13 cellular contexts compared by ENCODE assay signal in genomic region chr21:39189857-39190604, GRCh38. TPM values are rescaled to one million over a fixed set of nuclear protein-coding genes. Genes with fewer than 3 reads are reported as not detected.
DNase-seq lines count a peak whose midpoint lies in the region; ATAC-seq, FAIRE-seq and TF ChIP-seq lines count a peak whose summit lies in the region.
"Had no signal": no experiment of that assay in that cellular context is flagged by ENCODE, and none has a peak within 500 bp of the region (broad histone marks: within the 10 kb centered on the region; RNA-seq: fewer than 3 reads in every experiment).

No MANE protein-coding gene starts in this region.

- H3K36me3 ChIP-seq in GM12878 (ENCODE audit: control insufficient read depth in 2 of 2, insufficient read depth in 2 of 2, low read length in 1 of 2) = no peaks in the 10 kb centered on the region
- H3K36me3 ChIP-seq in mesenchymal stem cell (ENCODE audit: control insufficient read depth in 1 of 2, insufficient read depth in 2 of 2, low read depth in 1 of 2, low read length in 2 of 2) = peaks cover 0 to 45% of the 10 kb centered on the region in 2 experiments
- peaks cover 8% of the 10 kb centered on the region for H3K36me3 ChIP-seq in neural progenitor cell
- H3K36me3 ChIP-seq: right atrium auricular region had no signal

- H3K27ac Mint-ChIP-seq in neural progenitor cell = no peak overlapping the region
- H3K27ac Mint-ChIP-seq in WTC11 = no peak overlapping the region

- H3K14ac ChIP-seq in mesenchymal stem cell (ENCODE audit: low read length in 2 of 2) = no peak overlapping the region

- H3F3A ChIP-seq in neural progenitor cell (ENCODE audit: low read depth) = peaks cover 25% of the 10 kb centered on the region

- H3K36me3 Mint-ChIP-seq in neural progenitor cell (peaks cover 4% of the 10 kb centered on the region), WTC11 (no peaks in the 10 kb centered on the region; the same call in 1 of the 2 replicates)

- BruUV-seq in GM12878 (replicated peaks; lab: Mats Ljungman, UMichigan) = no TSS peak

- H3K4me2 ChIP-seq in GM12878 (ENCODE audit: control insufficient read depth, insufficient read depth) = peak overlapping the region; percentile 44
- no peak overlapping the region for H3K4me2 ChIP-seq in mesenchymal stem cell (ENCODE audit: low read length, poor library complexity, severe bottlenecking)
- no peak overlapping the region for H3K4me2 ChIP-seq in neural progenitor cell

- H3K79me1 ChIP-seq in mesenchymal stem cell (replicated peaks; ENCODE audit: low read length, poor library complexity, severe bottlenecking) = peaks cover 8% of the 10 kb centered on the region

- SMC1A ChIA-PET in GM12878 (lab: Charles Lee; ENCODE audit: uncharacterized antibody, unreplicated experiment) = interaction anchor here (0.9 to 1.2 kb wide), 3 partner anchors 13 to 162 kb away, joined by 3 to 4 read pairs (median 3); no protein-coding TSS in a partner anchor

- peak; percentile 16 for FAIRE-seq in D721Med (lab: Jason Lieb, UNC)
- FAIRE-seq in GM12878 (lab: Jason Lieb, UNC) = no peak

- H2AFZ ChIP-seq in GM12878 (ENCODE audit: control insufficient read depth, low read depth, low read length) = no peak overlapping the region
- no peak overlapping the region for H2AFZ ChIP-seq in mesenchymal stem cell (ENCODE audit: low read depth, low read length)
- H2AFZ ChIP-seq in neural progenitor cell (replicated peaks) = no peak overlapping the region

- intact Hi-C loops in GM12878 (cut with micrococcal nuclease; ENCODE audit: unreplicated experiment) = loop anchor here (10.0 kb wide), 1 partner anchor 255 kb away; the partner anchor contains the start of gene LCA5L

- no peak for TF ChIP-seq RAD21 in GM12878 (IDR thresholded peaks at IDR 0.05; ENCODE audit: insufficient read depth, low read depth, low read length)

- H3K4me3 ChIP-seq in GM12878 (no peak overlapping the region), mesenchymal stem cell (ENCODE audit: insufficient read depth in 1 of 2, low read depth in 1 of 2, low read length in 2 of 2) (no peak overlapping the region), neural progenitor cell (no peak overlapping the region)
- H3K4me3 ChIP-seq: right atrium auricular region had no signal

- H3K4me1 ChIP-seq in GM12878 (ENCODE audit: control insufficient read depth, insufficient read depth, low read length) (peaks cover 45% of the 10 kb centered on the region), mesenchymal stem cell (ENCODE audit: control insufficient read depth, insufficient read depth, low read depth, low read length) (no peaks in the 10 kb centered on the region), neural progenitor cell (peaks cover 6% of the 10 kb centered on the region)
- H3K4me1 ChIP-seq: right atrium auricular region had no signal

- H3K4me1 Mint-ChIP-seq in neural progenitor cell (no peaks in the 10 kb centered on the region), WTC11 (peaks cover 25% of the 10 kb centered on the region)

- H3K9me3 ChIP-seq in GM12878 (replicated peaks; ENCODE audit: control insufficient read depth, insufficient read depth, low read length) = no peaks in the 10 kb centered on the region
- H3K9me3 ChIP-seq in mesenchymal stem cell (ENCODE audit: control insufficient read depth, low read length) = no peaks in the 10 kb centered on the region
- no peaks in the 10 kb centered on the region for H3K9me3 ChIP-seq in neural progenitor cell (ENCODE audit: low read depth)
- H3K9me3 ChIP-seq: right atrium auricular region had no signal

- H4K8ac ChIP-seq in mesenchymal stem cell (ENCODE audit: low read length) = no peak overlapping the region

- POLR2A ChIA-PET in GM12878 (lab: Charles Lee) = no interaction called here
- POLR2A ChIA-PET in WTC11 (lab: Charles Lee) = no interaction called here

- no peak for TF ChIP-seq CTCF in D721Med (IDR thresholded peaks at IDR 0.05; ENCODE audit: insufficient read depth, missing control alignments)
- no peak for TF ChIP-seq CTCF in GM12878 (IDR thresholded peaks at IDR 0.05 in 2 of 3, conservative IDR thresholded peaks at IDR 0.05 in 1 of 3; ENCODE audit: control insufficient read depth in 2 of 3, extremely low read depth in 1 of 3, insufficient read depth in 1 of 3, low read depth in 3 of 3, low read length in 3 of 3)
- TF ChIP-seq CTCF in neural progenitor cell (IDR thresholded peaks at IDR 0.05) = no peak
- TF ChIP-seq CTCF in WTC11 (IDR thresholded peaks at IDR 0.05) = no peak

- H2BK15ac ChIP-seq in mesenchymal stem cell (ENCODE audit: low read depth, poor library complexity, severe bottlenecking) = no peak overlapping the region

- no peaks in the 10 kb centered on the region for H3K27me3 ChIP-seq in GM12878 (replicated peaks in 1 of 2; ENCODE audit: control insufficient read depth in 2 of 2, insufficient read depth in 2 of 2, low read length in 1 of 2)
- no peaks in the 10 kb centered on the region for H3K27me3 ChIP-seq in mesenchymal stem cell (ENCODE audit: control insufficient read depth in 1 of 2, insufficient read depth in 1 of 2, low read length in 2 of 2)
- H3K27me3 ChIP-seq in neural progenitor cell = no peaks in the 10 kb centered on the region
- H3K27me3 ChIP-seq: right atrium auricular region had no signal

- H2BK120ac ChIP-seq in mesenchymal stem cell (ENCODE audit: low read depth, low read length) = no peak overlapping the region

- H4K20me1 ChIP-seq in GM12878 (ENCODE audit: control insufficient read depth, insufficient read depth) (no peaks in the 10 kb centered on the region), neural progenitor cell (ENCODE audit: low read depth) (peaks cover 24% of the 10 kb centered on the region)

- DNase-seq in D721Med (ENCODE audit: insufficient read length, low spot score) (no peak), HCEC 1CT (peak; percentile 30), GM12878 (ENCODE audit: low read depth, low spot score) (no peak), mesenchymal stem cell (no peak), neural progenitor cell (ENCODE audit: low spot score) (no peak), WTC11 (ENCODE audit: low spot score) (no peak), C1 segment of cervical spinal cord (lab: John Stamatoyannopoulos, UW) (no peak)
- DNase-seq: anterior cingulate cortex; NCI-H1105 treated with DMSO at 0.1 percent for 48 hours; NCI-H2227 treated with DMSO at 0.1 percent for 48 hours; stimulated activated CD4-positive, alpha-beta T cell treated with anti-CD3 and anti-CD28 coated beads, Interleukin-2, amount 100 ng/mL, for 24 hours; stimulated activated CD8-positive, alpha-beta memory T cell treated with anti-CD3 and anti-CD28 coated beads, Interleukin-4, amount 100 ng/mL, for 48 hours had no signal

- no peaks in the 10 kb centered on the region for H3K9me3 Mint-ChIP-seq in neural progenitor cell
- H3K9me3 Mint-ChIP-seq in WTC11 = no peaks in the 10 kb centered on the region

- H3K9ac ChIP-seq in GM12878 (ENCODE audit: control insufficient read depth, insufficient read depth, low read length) (no peak overlapping the region), mesenchymal stem cell (ENCODE audit: low read length) (peak overlapping the region; percentile 19), neural progenitor cell (no peak overlapping the region)

- no peak overlapping the region for H4K91ac ChIP-seq in mesenchymal stem cell (ENCODE audit: low read length)

- CTCF ChIA-PET in GM12878 (lab: Yijun Ruan, JAX) = no interaction called here
- CTCF ChIA-PET in WTC11 (lab: Charles Lee) = interaction anchor here (0.7 kb wide), 1 partner anchor 198 kb away, joined by 5 read pairs; no protein-coding TSS in a partner anchor

- no peak overlapping the region for H3K4me3 Mint-ChIP-seq in neural progenitor cell
- H3K4me3 Mint-ChIP-seq in WTC11 = no peak overlapping the region

- no peak overlapping the region for H3K4ac ChIP-seq in mesenchymal stem cell (ENCODE audit: low read depth in 1 of 2, low read length in 2 of 2)

- H3K79me2 ChIP-seq in GM12878 (ENCODE audit: control insufficient read depth, insufficient read depth, low read length) (no peaks in the 10 kb centered on the region; the same call in 1 of the 2 replicates), neural progenitor cell (ENCODE audit: low read depth) (no peaks in the 10 kb centered on the region)

- RAD21 ChIA-PET in GM12878 (lab: Charles Lee; ENCODE audit: unreplicated experiment) = interaction anchor here (0.8 kb wide), 1 partner anchor 9 kb away, joined by 3 read pairs; no protein-coding TSS in a partner anchor

- peak; percentile 47 for ATAC-seq in GM12878
- no peak for ATAC-seq in WTC11

- H3K27ac ChIP-seq in GM12878 (ENCODE audit: control insufficient read depth, insufficient read depth) (no peak overlapping the region), mesenchymal stem cell (ENCODE audit: low read length, poor library complexity, severe bottlenecking) (no peak overlapping the region), neural progenitor cell (no peak overlapping the region)
- H3K27ac ChIP-seq: right atrium auricular region had no signal

- no peak overlapping the region for H3K18ac ChIP-seq in mesenchymal stem cell (ENCODE audit: low read depth in 1 of 2, low read length in 2 of 2)

- no peak overlapping the region for H2BK5ac ChIP-seq in mesenchymal stem cell (ENCODE audit: low read depth, low read length, poor library complexity, severe bottlenecking)

- no peak overlapping the region for H2BK12ac ChIP-seq in mesenchymal stem cell (ENCODE audit: low read length in 2 of 2)

- in situ Hi-C loops in GM12878 (cut with MboI) = no loop called here

- H2AK5ac ChIP-seq in mesenchymal stem cell (ENCODE audit: low read length, severe bottlenecking) = no peak overlapping the region

- no peak for TF ChIP-seq POLR2A in GM12878 (IDR thresholded peaks at IDR 0.05; ENCODE audit: low read depth, low read length)

- H3K27me3 Mint-ChIP-seq in neural progenitor cell (ENCODE audit: insufficient read depth, low read depth) (no peaks in the 10 kb centered on the region), WTC11 (ENCODE audit: low read depth) (no peaks in the 10 kb centered on the region)

- no peak for TF ChIP-seq EP300 in GM12878 (IDR thresholded peaks at IDR 0.05; ENCODE audit: borderline replicate concordance in 1 of 2, control insufficient read depth in 1 of 2, low read depth in 2 of 2, low read length in 2 of 2)

- H3K23ac ChIP-seq in mesenchymal stem cell (ENCODE audit: low read length in 2 of 2) = no peak overlapping the region

RNA-seq across cellular contexts. Expression of gene PSMG1, which starts 6.8 kb away (rescaled TPM):
- 20.9 and 21.5 TPM in 2 replicates for total RNA-seq in GM12878 (2013; cell fraction: nucleolus; rRNA removed)
- total RNA-seq in GM12878 (2014; rRNA removed) = 111 and 125 TPM in 2 replicates
- total RNA-seq in GM12878 (2014; rRNA removed; fragmentation: Illumina TruSeq; extraction: Trizol) = 122 and 135 TPM in 2 replicates
- total RNA-seq in GM12878 (2021) = 95.2 and 99.3 TPM in 2 replicates
- polyA plus RNA-seq in GM12878 (2011; ENCODE audit: low read depth) = 32.3 TPM
- polyA plus RNA-seq in GM12878 (2011; rRNA removed) = 65.0 and 83.6 TPM in 2 replicates
- 41.4 and 50.4 TPM in 2 replicates for polyA plus RNA-seq in GM12878 (2011; cell fraction: cytosol; rRNA removed)
- 26.7 and 30.8 TPM in 2 replicates for polyA plus RNA-seq in GM12878 (2011; cell fraction: nucleus; rRNA removed)
- polyA plus RNA-seq in GM12878 (2012) = 51.1 and 59.9 TPM in 2 replicates
- polyA plus RNA-seq in GM12878 (2014; fragmentation: Illumina TruSeq; extraction: Trizol) = 153 and 183 TPM in 2 replicates
- polyA plus RNA-seq in GM12878 (2014; fragmentation: Nextera tagmentation; extraction: Ambion mirVana) = 10 to 100 TPM; 21.3 to 79.8 TPM
- 102 and 130 TPM in 2 replicates for polyA plus RNA-seq in GM12878 (2014; rRNA removed)
- polyA plus RNA-seq in GM12878 (2016; fragmentation: Nextera tagmentation; extraction: Ambion mirVana) = 100 to 1,000 TPM; 241 to 248 TPM
- polyA minus RNA-seq in GM12878 (2011; rRNA and poly(A)+ RNA removed) = 14.6 and 17.4 TPM in 2 replicates
- 11.4 and 14.5 TPM in 2 replicates for polyA minus RNA-seq in GM12878 (2011; cell fraction: cytosol; rRNA and poly(A)+ RNA removed)
- polyA minus RNA-seq in GM12878 (2011; cell fraction: nucleus; rRNA and poly(A)+ RNA removed) = 7.4 and 11.7 TPM in 2 replicates
- polyA plus RNA-seq in mesenchymal stem cell (2013, experiment 1 of 2) = 93.2 TPM
- 96.5 TPM for polyA plus RNA-seq in mesenchymal stem cell (2013, experiment 2 of 2)
- total RNA-seq in neural progenitor cell (ENCODE audit: low replicate concordance) = 37.5 and 42.9 TPM in 2 replicates
- 64.0 to 70.4 TPM (median 68.6 TPM) in 3 replicates for total RNA-seq in WTC11 (2021)
